8 cellular contexts compared by ENCODE assay signal in genomic region chr17:45051060-45051719, GRCh38. TPM values are rescaled to one million over a fixed set of nuclear protein-coding genes. Genes with fewer than 3 reads are reported as not detected.
DNase-seq lines count a peak whose midpoint lies in the region; ATAC-seq, FAIRE-seq and TF ChIP-seq lines count a peak whose summit lies in the region.

DCAKD (minus strand) TSS chr17:45051632; CDS start chr17:45034885, 16,747 bp downstream.

- peaks cover 8% of the 10 kb centered on the region; the same call in 1 of the 2 replicates for H3K23me2 ChIP-seq in H1 (ENCODE audit: low read depth, low read length)

- no peaks in the 10 kb centered on the region for H3K9me3 ChIP-seq in CD8-positive, alpha-beta memory T cell (ENCODE audit: low read length)
- H3K9me3 ChIP-seq in H1 (ENCODE audit: insufficient read depth in 2 of 2, low read depth in 1 of 2, low read length in 1 of 2) = no peaks in the 10 kb centered on the region; a peak in 1 of 4 replicates

- ATAC-seq in GM21360 (IDR thresholded peaks at IDR 0.05; ENCODE audit: unreplicated experiment) = peak; percentile 89

- H3K23ac ChIP-seq in H1 (ENCODE audit: insufficient read length) = no peak within 1 kb of the TSS
- H3K23ac ChIP-seq in mesendoderm (ENCODE audit: low read length) = peak within 1 kb of the TSS; percentile 66

- no peak for TF ChIP-seq EP300 in H1 (IDR thresholded peaks at IDR 0.05; ENCODE audit: borderline replicate concordance in 1 of 2, low read depth in 2 of 2, low read length in 2 of 2)

- peak within 1 kb of the TSS; percentile 95; the same call in 1 of the 2 replicates for H2AFZ ChIP-seq in H1 (ENCODE audit: low read length)

- H3K4me2 ChIP-seq in H1 (ENCODE audit: insufficient read depth in 1 of 2, low read depth in 2 of 2, low read length in 2 of 2) = peak within 1 kb of the TSS; percentile 94 to 96
- peak within 1 kb of the TSS; percentile 90 for H3K4me2 ChIP-seq in mesendoderm (ENCODE audit: low read length)

- peaks cover 30% of the 10 kb centered on the region for H3K4me1 ChIP-seq in CD8-positive, alpha-beta memory T cell (ENCODE audit: insufficient read depth, low read length)
- H3K4me1 ChIP-seq in H1 (replicated peaks in 1 of 4; ENCODE audit: control insufficient read depth in 3 of 4, insufficient read depth in 4 of 4, low read length in 3 of 4) (peaks cover 0 to 4% (median 2%) of the 10 kb centered on the region in 4 experiments; a peak in 3 of 7 replicates), mesendoderm (ENCODE audit: control insufficient read depth, low read depth, low read length) (no peaks in the 10 kb centered on the region)

- no peak for FAIRE-seq in H1 (lab: Jason Lieb, UNC)

- H3K9me3 Mint-ChIP-seq in CD8-positive, alpha-beta memory T cell = no peaks in the 10 kb centered on the region

- WGBS in H1 (ENCODE audit: extremely low coverage in 1 of 2, insufficient coverage in 1 of 2, insufficient read length in 1 of 2, insufficient replicate concordance in 2 of 2, low coverage in 1 of 2, low lambda C conversion rate in 2 of 2, missing lambda C conversion rate in 1 of 2), 2 experiments = 1% methylated on average over 37 of the region's 56 CpGs; no CpG with 5 or more reads in 1 of the 2 experiments
- no CpG with 5 or more reads among the region's 56 CpGs for WGBS in mesendoderm (ENCODE audit: extremely low coverage, insufficient coverage, low lambda C conversion rate)

- H3K4me1 Mint-ChIP-seq in CD8-positive, alpha-beta memory T cell = peaks cover 21 to 47% (median 40%) of the 10 kb centered on the region in 3 donors

- H3K4me3 Mint-ChIP-seq in CD8-positive, alpha-beta memory T cell = peak within 1 kb of the TSS; percentile 84 to 94 (median 91)

- TF ChIP-seq RAD21 in H1 (IDR thresholded peaks at IDR 0.05 in 1 of 2, conservative IDR thresholded peaks at IDR 0.05 in 1 of 2; ENCODE audit: low read depth in 2 of 2, low read length in 2 of 2) = no peak; a peak in 1 of 4 replicates

- H3K27ac Mint-ChIP-seq in CD8-positive, alpha-beta memory T cell = peak within 1 kb of the TSS; percentile 90 to 99 (median 98)

- peak; percentile 88 to 92 (median 89) for DNase-seq in CD8-positive, alpha-beta memory T cell
- DNase-seq in HT1080 (ENCODE audit: low read depth) = peak; percentile 93
- DNase-seq in NOMO-1 treated with dmso at 0.1 percent for 144 hours (lab: John Stamatoyannopoulos, UW; ENCODE audit: unreplicated experiment) = peak; percentile 98
- peak; percentile 62 to 86 (median 69) for DNase-seq in activated CD8-positive, alpha-beta memory T cell treated with anti-CD3 and anti-CD28 coated beads for 48 hours (ENCODE audit: low read depth in 2 of 3, low spot score in 2 of 3)
- peak; percentile 79 to 89 for DNase-seq in H1 (ENCODE audit: low read depth in 1 of 2, low spot score in 2 of 2)
- DNase-seq in mesendoderm = peak; percentile 99
- DNase-seq in stimulated activated CD8-positive, alpha-beta memory T cell treated with anti-CD3 and anti-CD28 coated beads, Interleukin-12 subunit alpha, Interleukin-12 subunit beta, amount 100 ng/mL, for 4 hours (ENCODE audit: low read depth) = peak; percentile 83

- H3K18ac ChIP-seq in H1 (ENCODE audit: extremely low read depth, low read length) (peak within 1 kb of the TSS; percentile 75), mesendoderm (ENCODE audit: low read length) (peak within 1 kb of the TSS; percentile 98)

- 0 out of 4 replicates have a peak, but pooled peaks of 1 of the 3 experiments have one; percentile 6 for TF ChIP-seq CTCF in H1 (IDR thresholded peaks at IDR 0.05; ENCODE audit: control extremely low read depth in 1 of 3, insufficient read depth in 1 of 3, low read depth in 1 of 3, low read length in 3 of 3)

- H3K9ac ChIP-seq in H1 (replicated peaks in 1 of 4; ENCODE audit: extremely low read depth in 1 of 4, low read depth in 3 of 4, low read length in 3 of 4) (peak within 1 kb of the TSS; percentile 78 to 83 (median 81)), mesendoderm (ENCODE audit: low read length) (peak within 1 kb of the TSS; percentile 89)

- peak within 1 kb of the TSS; percentile 91 for H4K91ac ChIP-seq in H1 (replicated peaks; ENCODE audit: insufficient read length, low read length)

- no peaks in the 10 kb centered on the region for H3K27me3 Mint-ChIP-seq in CD8-positive, alpha-beta memory T cell

- H2BK20ac ChIP-seq in H1 (ENCODE audit: low read length) = peak within 1 kb of the TSS; percentile 5; the same call in 1 of the 2 replicates

- H2BK15ac ChIP-seq in H1 (ENCODE audit: low read length) = peak within 1 kb of the TSS; percentile 65; the same call in 1 of the 2 replicates
- peak within 1 kb of the TSS; percentile 89 for H2BK15ac ChIP-seq in mesendoderm (replicated peaks; ENCODE audit: low read depth)

- H4K5ac ChIP-seq in H1 (ENCODE audit: insufficient read length, low read depth, low read length) (peak within 1 kb of the TSS; percentile 91), mesendoderm (ENCODE audit: low read length) (peak within 1 kb of the TSS; percentile 52)

- H3K14ac ChIP-seq in H1 (ENCODE audit: insufficient read length) = peak within 1 kb of the TSS; percentile 44

- TF ChIP-seq POLR2A in H1 (IDR thresholded peaks at IDR 0.05; ENCODE audit: control extremely low read depth in 1 of 2, low read depth in 2 of 2, low read length in 2 of 2) = peak in 1 of 2 experiments; percentile 67; a peak in 1 of 3 replicates

- H4K8ac ChIP-seq in H1 (ENCODE audit: extremely low read depth, insufficient read depth, low read length) (peak within 1 kb of the TSS; percentile 84; the same call in 1 of the 2 replicates), mesendoderm (ENCODE audit: low read depth, low read length) (peak within 1 kb of the TSS; percentile 59)

- H3K36me3 ChIP-seq in CD8-positive, alpha-beta memory T cell (ENCODE audit: insufficient read depth, low read length) = no peaks in the 10 kb centered on the region
- H3K36me3 ChIP-seq in H1 (ENCODE audit: control insufficient read depth in 2 of 4, insufficient read depth in 4 of 4, low read length in 3 of 4) (no peaks in the 10 kb centered on the region; a peak in 1 of 8 replicates), mesendoderm (ENCODE audit: control insufficient read depth, insufficient read depth, low read length) (peaks cover 1% of the 10 kb centered on the region)

- H3K79me2 ChIP-seq in H1 (ENCODE audit: control insufficient read depth in 1 of 2, insufficient read depth in 2 of 2, low read length in 2 of 2) (peaks cover 0 to 28% of the 10 kb centered on the region in 2 experiments; a peak in 2 of 4 replicates), mesendoderm (ENCODE audit: control insufficient read depth, insufficient read depth, low read length) (peaks cover 11% of the 10 kb centered on the region)

- CTCF ChIA-PET in CD8-positive, alpha-beta memory T cell (lab: Charles Lee) = interaction anchor here (0.8 to 1.2 kb wide), 4 partner anchors 10 to 84 kb away, joined by 3 to 6 read pairs (median 4); partner anchors contain the start of genes ACBD4 and NMT1
- CTCF ChIA-PET in H1 (lab: Charles Lee; ENCODE audit: partially characterized antibody) = interaction anchor here (0.9 to 1.1 kb wide), 4 partner anchors 29 to 173 kb away, joined by 3 to 4 read pairs (median 4); no protein-coding TSS in a partner anchor

- H2AK5ac ChIP-seq in H1 (ENCODE audit: low read depth, low read length) (peak within 1 kb of the TSS; percentile 47; the same call in 1 of the 2 replicates), mesendoderm (ENCODE audit: low read length) (peak within 1 kb of the TSS; percentile 82)

- peak within 1 kb of the TSS; percentile 9; the same call in 1 of the 2 replicates for H2BK12ac ChIP-seq in H1 (ENCODE audit: low read depth, low read length)

- H3K36me3 Mint-ChIP-seq in CD8-positive, alpha-beta memory T cell = peaks cover 0 to 9% (median 0%) of the 10 kb centered on the region in 3 donors

- peak within 1 kb of the TSS; percentile 83 for H3K4me3 ChIP-seq in CD8-positive, alpha-beta memory T cell (ENCODE audit: low read length)
- H3K4me3 ChIP-seq in H1 (ENCODE audit: extremely low read depth in 1 of 4, insufficient read depth in 2 of 4, low read depth in 3 of 4, low read length in 4 of 4) (peak within 1 kb of the TSS; percentile 75 to 84 (median 79)), mesendoderm (ENCODE audit: low read length) (peak within 1 kb of the TSS; percentile 63)

- H3K79me1 ChIP-seq in H1 (ENCODE audit: low read depth, low read length) (no peaks in the 10 kb centered on the region), mesendoderm (ENCODE audit: low read length) (peaks cover 9% of the 10 kb centered on the region)

- H3K27ac ChIP-seq in CD8-positive, alpha-beta memory T cell (ENCODE audit: low read depth, low read length) = peak within 1 kb of the TSS; percentile 90
- H3K27ac ChIP-seq in H1 (ENCODE audit: low read depth, low read length) = peak within 1 kb of the TSS; percentile 79
- peak within 1 kb of the TSS; percentile 82 for H3K27ac ChIP-seq in mesendoderm (ENCODE audit: low read depth, low read length)

- POLR2A ChIA-PET in CD8-positive, alpha-beta memory T cell (lab: Charles Lee) = interaction anchor here (0.6 to 2.6 kb wide), 7 partner anchors 10 to 229 kb away, joined by 3 to 21 read pairs (median 5); partner anchors contain the start of genes EFTUD2, HEXIM1 and NMT1
- POLR2A ChIA-PET in H1 (lab: Charles Lee; ENCODE audit: partially characterized antibody) = interaction anchor here (0.9 to 4.7 kb wide), 14 partner anchors 8 to 343 kb away, joined by 3 to 51 read pairs (median 4); partner anchors contain the start of genes DBF4B, HEXIM1, HEXIM2 and NMT1

- H3K56ac ChIP-seq in H1 (replicated peaks; ENCODE audit: insufficient read length, low read depth, low read length) = peak within 1 kb of the TSS; percentile 70
- H3K56ac ChIP-seq in mesendoderm (ENCODE audit: low read length) = peak within 1 kb of the TSS; percentile 94

- H4K20me1 ChIP-seq in H1 (replicated peaks in 1 of 2; ENCODE audit: control insufficient read depth in 1 of 2, insufficient read depth in 2 of 2, low read length in 2 of 2) = no peaks in the 10 kb centered on the region

- H2BK120ac ChIP-seq in H1 (replicated peaks; ENCODE audit: low read depth, low read length) = peak within 1 kb of the TSS; percentile 90
- no peak within 1 kb of the TSS for H2BK120ac ChIP-seq in mesendoderm (ENCODE audit: low read depth, low read length)

- no peaks in the 10 kb centered on the region for H3K27me3 ChIP-seq in CD8-positive, alpha-beta memory T cell (ENCODE audit: insufficient read depth, low read length, poor library complexity, severe bottlenecking)
- H3K27me3 ChIP-seq in H1 (replicated peaks in 1 of 4; ENCODE audit: control insufficient read depth in 3 of 4, extremely low read depth in 1 of 4, insufficient read depth in 3 of 4, low read length in 3 of 4) = no peaks in the 10 kb centered on the region; a peak in 1 of 7 replicates
- H3K27me3 ChIP-seq in mesendoderm (ENCODE audit: insufficient read depth, low read length, poor library complexity) = no peaks in the 10 kb centered on the region

- H3K4ac ChIP-seq in H1 (replicated peaks; ENCODE audit: insufficient read length, low read depth, low read length) (peak within 1 kb of the TSS; percentile 98), mesendoderm (ENCODE audit: low read depth, low read length) (peak within 1 kb of the TSS; percentile 73)

- H2BK5ac ChIP-seq in H1 (ENCODE audit: low read depth, low read length) = peak within 1 kb of the TSS; percentile 69; the same call in 1 of the 2 replicates
- H2BK5ac ChIP-seq in mesendoderm (ENCODE audit: low read length) = peak within 1 kb of the TSS; percentile 31

RNA-seq across cellular contexts. Expression of gene DCAKD, which starts in this region (rescaled TPM):
- 10 to 100 TPM; 31.3 to 32.5 TPM for total RNA-seq in CD8-positive, alpha-beta memory T cell
- 17.6 TPM for polyA plus RNA-seq in CD8-positive, alpha-beta memory T cell
- 20.8 and 23.1 TPM in 2 replicates for total RNA-seq in HT1080 (2014; rRNA removed; shearing (Covaris generic))
- polyA plus RNA-seq in HT1080 (2015; cell fraction: cytosol; rRNA removed) = 21.7 and 22.9 TPM in 2 replicates
- polyA plus RNA-seq in HT1080 (2015; cell fraction: nucleus; rRNA removed) = 25.6 and 29.7 TPM in 2 replicates
- total RNA-seq in H1 (2021; fragmentation: NEBNext Ultra II Directional; extraction: Animal tissue kit (Norgen Biotek cat#: 25700)) = 33.7 and 35.6 TPM in 2 replicates
- 52.9 and 61.8 TPM in 2 replicates for polyA plus RNA-seq in H1 (2011; rRNA removed)
- polyA plus RNA-seq in H1 (2011; cell fraction: cytosol; rRNA removed) = 38.7 TPM
- polyA plus RNA-seq in H1 (2011; cell fraction: nucleus; rRNA removed) = 50.3 TPM
- polyA plus RNA-seq in H1 (2012, experiment 1 of 2) = 35.6 to 46.5 TPM (median 40.8 TPM) in 4 replicates
- 33.9 TPM for polyA plus RNA-seq in H1 (2012, experiment 2 of 2)
- polyA plus RNA-seq in H1 (2013, experiment 1 of 2) = 25.6 TPM
- 23.7 TPM for polyA plus RNA-seq in H1 (2013, experiment 2 of 2)
- polyA minus RNA-seq in H1 (2011; rRNA and poly(A)+ RNA removed) = 38.0 and 42.8 TPM in 2 replicates
- 40.1 TPM for polyA minus RNA-seq in H1 (2011; cell fraction: cytosol; rRNA and poly(A)+ RNA removed)
- 25.0 TPM for polyA minus RNA-seq in H1 (2011; cell fraction: nucleus; rRNA and poly(A)+ RNA removed)
- 21.9 TPM for polyA plus RNA-seq in mesendoderm (2013, experiment 1 of 2)
- polyA plus RNA-seq in mesendoderm (2013, experiment 2 of 2) = 22.4 TPM

Comparison
In these comparisons a context has a peak if more than half of its experiments do, and no peak if none do; other contexts are left out.
1. Peak in every context shown above with its lines: DNase-seq, ATAC-seq, H3K4me3 ChIP-seq and H3K27ac ChIP-seq.